In the genomic region with DNA sequence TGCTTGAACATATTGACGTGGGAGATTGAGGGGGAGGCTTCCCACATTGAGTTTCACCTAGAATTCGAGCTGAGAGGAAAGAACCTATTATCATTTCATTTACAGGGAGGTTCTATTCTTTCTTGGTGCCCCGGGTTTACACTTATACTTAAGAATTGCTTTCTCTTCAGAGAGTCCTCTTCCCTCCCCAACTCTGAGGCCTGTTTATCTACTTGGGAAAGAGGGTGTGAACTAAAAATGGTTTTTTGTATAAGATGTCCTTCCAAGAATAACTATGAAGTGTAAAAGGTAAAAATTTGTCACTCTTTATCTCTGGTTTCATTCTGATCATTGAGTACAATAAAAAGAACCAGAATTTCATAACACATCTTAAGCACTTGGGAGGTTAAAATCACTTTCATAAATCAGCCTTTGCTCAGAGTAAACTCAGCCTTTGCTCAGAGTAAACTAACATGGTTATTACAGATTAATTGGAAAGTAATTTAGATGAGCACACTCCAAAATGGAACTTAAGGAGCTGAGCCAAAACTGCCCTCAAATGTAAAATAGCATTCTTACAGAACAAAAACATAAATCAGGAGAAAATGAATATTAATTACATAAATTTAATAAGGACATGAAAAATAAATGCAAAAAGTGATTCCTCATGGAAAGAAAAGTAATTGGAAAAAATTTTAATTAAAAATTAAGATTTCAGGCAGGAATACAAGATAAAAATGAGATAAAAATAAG, we compare ENCODE assay signal across 27 cellular contexts.
"Had no signal": no experiment of that assay in that cellular context is flagged by ENCODE, and none has a peak within 500 bp of the region (broad histone marks: within the 10 kb centered on the region; RNA-seq: fewer than 3 reads in every experiment).

No MANE protein-coding gene starts in this region.

- ATAC-seq: activated CD4-positive, CD25-positive, alpha-beta regulatory T cell treated with anti-CD3 and anti-CD28 coated beads, Interleukin-2, amount 50 U/mL, for 24 hours; heart left ventricle; left lung; lower lobe of right lung; naive thymus-derived CD8-positive, alpha-beta T cell; right cardiac atrium had no signal

- H3K27me3 Mint-ChIP-seq: activated naive CD4-positive, alpha-beta T cell treated with anti-CD3 and anti-CD28 coated beads, Interleukin-2, amount 10 ng/mL, durations not matched to agents 7 days and 5 days had no signal

- H3K4me1 ChIP-seq: left lung, lower lobe of right lung, testis, transverse colon had no signal

- H3K4me3 Mint-ChIP-seq: activated CD4-positive, alpha-beta memory T cell treated with anti-CD3 and anti-CD28 coated beads, Interleukin-2, amount 10 ng/mL, durations not matched to agents 7 days and 5 days; activated CD4-positive, alpha-beta T cell treated with anti-CD3 and anti-CD28 coated beads, Interleukin-2, amount 10 ng/mL, durations not matched to agents 7 days and 5 days; activated naive CD4-positive, alpha-beta T cell treated with anti-CD3 and anti-CD28 coated beads, Interleukin-2, amount 10 ng/mL, durations not matched to agents 7 days and 5 days; activated T-helper 1 cell treated with anti-CD3 and anti-CD28 coated beads, Interleukin-12 subunit alpha, Interleukin-12 subunit beta, Interleukin-2, Interleukin-4 antibody, amounts not matched to agents 30 ng/mL and 10 ng/mL and 1 ng/mL, durations not matched to agents 14 hours and 24 hours and 36 hours; naive thymus-derived CD8-positive, alpha-beta T cell; neural crest cell had no signal

- FAIRE-seq: endothelial cell of umbilical vein had no signal

- H3K36me3 ChIP-seq: heart left ventricle, left lung, lower lobe of right lung, transverse colon, WERI-Rb-1 had no signal

- H3K27ac ChIP-seq: heart left ventricle, left lung, lower lobe of right lung, testis, transverse colon, WERI-Rb-1 had no signal

- H3K4me3 ChIP-seq: heart left ventricle, left lung, lower lobe of right lung, testis, transverse colon had no signal

- H3K27ac Mint-ChIP-seq: activated CD4-positive, alpha-beta memory T cell treated with anti-CD3 and anti-CD28 coated beads, Interleukin-2, amount 10 ng/mL, durations not matched to agents 7 days and 5 days; activated CD4-positive, alpha-beta T cell treated with anti-CD3 and anti-CD28 coated beads, Interleukin-2, amount 10 ng/mL, durations not matched to agents 7 days and 5 days; activated naive CD4-positive, alpha-beta T cell treated with anti-CD3 and anti-CD28 coated beads, Interleukin-2, amount 10 ng/mL, durations not matched to agents 7 days and 5 days; naive thymus-derived CD8-positive, alpha-beta T cell had no signal

- H3K27me3 ChIP-seq: heart left ventricle, left lung, testis, transverse colon had no signal

- DNase-seq: activated CD4-positive, alpha-beta memory T cell treated with anti-CD3 and anti-CD28 coated beads, Interleukin-2, amount 10 ng/mL, durations not matched to agents 7 days and 5 days; activated CD4-positive, alpha-beta T cell treated with anti-CD3 and anti-CD28 coated beads, Interleukin-2, amount 10 ng/mL, durations not matched to agents 7 days and 5 days; activated gamma-delta T cell; activated naive CD4-positive, alpha-beta T cell treated with anti-CD3 and anti-CD28 coated beads, Interleukin-2, amount 10 ng/mL, durations not matched to agents 7 days and 5 days; amygdala; caudate nucleus; cortex of kidney; foreskin fibroblast; heart left ventricle; left lung; lower lobe of right lung; mesenchymal stem cell; naive thymus-derived CD8-positive, alpha-beta T cell; posterior cingulate gyrus; right cardiac atrium; stimulated activated CD4-positive, alpha-beta T cell treated with anti-CD3 and anti-CD28 coated beads, Interleukin-15, amount 100 ng/mL, for 24 hours; stimulated activated CD4-positive, alpha-beta T cell treated with anti-CD3 and anti-CD28 coated beads, Interleukin-2, amount 100 ng/mL, for 24 hours; stimulated activated naive CD4-positive, alpha-beta T cell; T-helper 1 cell; T-helper 9 cell; testis; transverse colon; WERI-Rb-1 had no signal

- H3K4me1 Mint-ChIP-seq: activated CD4-positive, alpha-beta T cell treated with anti-CD3 and anti-CD28 coated beads, Interleukin-2, amount 10 ng/mL, durations not matched to agents 7 days and 5 days; activated naive CD4-positive, alpha-beta T cell treated with anti-CD3 and anti-CD28 coated beads, Interleukin-2, amount 10 ng/mL, durations not matched to agents 7 days and 5 days; naive thymus-derived CD8-positive, alpha-beta T cell; neural crest cell had no signal

- H3K36me3 Mint-ChIP-seq: activated naive CD4-positive, alpha-beta T cell treated with anti-CD3 and anti-CD28 coated beads, Interleukin-2, amount 10 ng/mL, durations not matched to agents 7 days and 5 days; naive thymus-derived CD8-positive, alpha-beta T cell had no signal

- H3K9me3 Mint-ChIP-seq: activated CD4-positive, alpha-beta memory T cell treated with anti-CD3 and anti-CD28 coated beads, Interleukin-2, amount 10 ng/mL, durations not matched to agents 7 days and 5 days; activated CD4-positive, alpha-beta T cell treated with anti-CD3 and anti-CD28 coated beads, Interleukin-2, amount 10 ng/mL, durations not matched to agents 7 days and 5 days; activated naive CD4-positive, alpha-beta T cell treated with anti-CD3 and anti-CD28 coated beads, Interleukin-2, amount 10 ng/mL, durations not matched to agents 7 days and 5 days; activated T-helper 1 cell treated with anti-CD3 and anti-CD28 coated beads, Interleukin-12 subunit alpha, Interleukin-12 subunit beta, Interleukin-2, Interleukin-4 antibody, amounts not matched to agents 30 ng/mL and 10 ng/mL and 1 ng/mL, durations not matched to agents 14 hours and 24 hours and 36 hours; naive thymus-derived CD8-positive, alpha-beta T cell; neural crest cell had no signal
